In the genomic region with DNA sequence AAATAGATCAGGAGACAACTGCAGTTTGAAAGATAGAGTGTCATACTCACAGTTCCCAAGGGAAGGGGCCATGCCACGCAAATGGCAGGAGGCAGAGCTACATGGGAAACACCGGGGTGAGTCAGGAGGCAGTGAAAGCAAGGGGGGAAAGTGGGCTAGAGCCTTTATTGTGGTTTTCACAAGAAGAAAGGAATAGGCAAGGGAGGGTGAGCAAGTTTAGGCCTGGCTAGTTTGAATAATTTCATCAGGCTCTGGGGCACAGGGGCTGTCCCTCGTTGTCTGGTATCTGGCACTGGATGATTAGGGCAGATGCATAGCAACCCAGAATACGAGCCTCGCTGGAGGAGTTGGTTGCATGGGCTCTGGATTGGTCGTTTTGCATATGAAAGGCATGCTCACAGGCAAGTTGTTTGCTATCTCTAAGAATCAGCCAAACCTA, we compare ENCODE assay signal across 11 cellular contexts. TPM values are rescaled to one million over a fixed set of nuclear protein-coding genes. Genes with fewer than 3 reads are reported as not detected.
DNase-seq lines count a peak whose midpoint lies in the region; ATAC-seq and TF ChIP-seq lines count a peak whose summit lies in the region.
"Had no signal": no experiment of that assay in that cellular context is flagged by ENCODE, and none has a peak within 500 bp of the region (broad histone marks: within the 10 kb centered on the region; RNA-seq: fewer than 3 reads in every experiment).

No MANE protein-coding gene starts in this region.

- H3K27me3 Mint-ChIP-seq in T-helper 17 cell = peaks cover 28% of the 10 kb centered on the region

- ATAC-seq in GM21529 (IDR thresholded peaks at IDR 0.05; ENCODE audit: unreplicated experiment) (peak; percentile 71), T-helper 17 cell (no peak)

- TF ChIP-seq CTCF in GM12865 (IDR thresholded peaks at IDR 0.05; ENCODE audit: insufficient read depth, low read depth, low read length, missing control alignments) (no peak), adrenal gland (IDR thresholded peaks at IDR 0.05) (no peak), spleen (IDR thresholded peaks at IDR 0.05 in 8 of 11, conservative IDR thresholded peaks at IDR 0.05 in 3 of 11) (no peak)

- peaks cover 4% of the 10 kb centered on the region for H3K4me1 Mint-ChIP-seq in T-helper 17 cell

- H3K27me3 ChIP-seq in adrenal gland (peaks cover 7% of the 10 kb centered on the region), spleen (replicated peaks in 1 of 7) (no peaks in the 10 kb centered on the region)

- no peak overlapping the region for H3K27ac Mint-ChIP-seq in T-helper 17 cell

- no peaks in the 10 kb centered on the region for H3K36me3 Mint-ChIP-seq in T-helper 17 cell (ENCODE audit: low read depth)

- no peak for TF ChIP-seq POLR2A in adrenal gland (IDR thresholded peaks at IDR 0.05)
- TF ChIP-seq POLR2A in spleen (IDR thresholded peaks at IDR 0.05) = no peak

- H3K4me1 ChIP-seq in adrenal gland (replicated peaks in 1 of 2) (no peaks in the 10 kb centered on the region), spleen (no peaks in the 10 kb centered on the region)
- H3K4me1 ChIP-seq: transverse colon had no signal

- H3K4me3 Mint-ChIP-seq in T-helper 17 cell = no peak overlapping the region

- intact Hi-C loops in adrenal gland (cut with DNase I) = no loop called here
- intact Hi-C loops in spleen (cut with DNase I; ENCODE audit: low total_unique reads) = no loop called here

- H3K36me3 ChIP-seq in adrenal gland (replicated peaks in 1 of 2) (no peaks in the 10 kb centered on the region), spleen (no peaks in the 10 kb centered on the region)
- H3K36me3 ChIP-seq: transverse colon had no signal

- no peak overlapping the region for H3K4me3 ChIP-seq in GM12865 (ENCODE audit: low read depth, low read length)
- H3K4me3 ChIP-seq in adrenal gland = no peak overlapping the region
- no peak overlapping the region for H3K4me3 ChIP-seq in spleen
- H3K4me3 ChIP-seq: skin epidermis, transverse colon had no signal

- no peaks in the 10 kb centered on the region for H3K9me3 ChIP-seq in T-helper 17 cell (ENCODE audit: control insufficient read depth, low read length, poor library complexity, severe bottlenecking)
- no peaks in the 10 kb centered on the region for H3K9me3 ChIP-seq in adrenal gland (replicated peaks in 1 of 3)
- H3K9me3 ChIP-seq in spleen = no peaks in the 10 kb centered on the region
- H3K9me3 ChIP-seq: transverse colon had no signal

- DNase-seq in GM12865 (ENCODE audit: low read depth) (peak; percentile 72), SW480 (ENCODE audit: low spot score) (peak; percentile 66), renal cortical epithelial cell (ENCODE audit: low read depth) (peak; percentile 19), T-helper 17 cell (no peak), adrenal gland (no peak), spleen (no peak)
- DNase-seq: NCI-H1417 treated with DMSO at 0.1 percent for 48 hours, transverse colon had no signal

- 35 to 52% (median 44%) methylated on average over 6 of the region's 6 CpGs for WGBS in adrenal gland, 4 donors
- 32 to 66% (median 42%) methylated on average over 6 of the region's 6 CpGs for WGBS in spleen, 5 donors

- H3K27ac ChIP-seq in adrenal gland (no peak overlapping the region), spleen (no peak overlapping the region)
- H3K27ac ChIP-seq: HL-60, skin epidermis, transverse colon had no signal

RNA-seq across cellular contexts. Expression of a gene that starts 17.0 kb away (rescaled TPM):
- total RNA-seq in renal cortical epithelial cell (not detected in 2 replicates), T-helper 17 cell (not detected), adrenal gland (1 to 10 TPM in 1 of 8 donors, not detected in 7; 3.1 TPM), spleen (not detected)
- polyA plus RNA-seq in adrenal gland (under 1 TPM in 1 of 3 donors, not detected in 2; 0.32 TPM), spleen (not detected)
- total RNA-seq: transverse colon had no signal

RNA-seq across cellular contexts. Expression of a gene that starts 49.3 kb away (rescaled TPM):
- total RNA-seq in renal cortical epithelial cell (145 and 248 TPM in 2 replicates), T-helper 17 cell (10 to 100 TPM; 13.5 to 23.6 TPM), adrenal gland (10 to 100 TPM; 32.1 to 99.1 (median 55.1) TPM), spleen (10 to 100 TPM; 46.7 to 77.2 (median 56.8) TPM)
- polyA plus RNA-seq in adrenal gland (10 to 100 TPM; 19.3 to 83.0 (median 22.9) TPM), spleen (10 to 100 TPM in 1 of 3 donors, 1 to 10 TPM in 2; 6.4 to 16.5 (median 8.4) TPM)

Comparison
In these comparisons a context has a peak if more than half of its experiments do, and no peak if none do; other contexts are left out.
1. DNase-seq: peak in GM12865 (single experiment), SW480 (single experiment) and renal cortical epithelial cell (single experiment); none in T-helper 17 cell (0 of 3), adrenal gland (0 of 7) and spleen (single experiment).